ENCODE assay signal across 1 cellular context in the genomic region with DNA sequence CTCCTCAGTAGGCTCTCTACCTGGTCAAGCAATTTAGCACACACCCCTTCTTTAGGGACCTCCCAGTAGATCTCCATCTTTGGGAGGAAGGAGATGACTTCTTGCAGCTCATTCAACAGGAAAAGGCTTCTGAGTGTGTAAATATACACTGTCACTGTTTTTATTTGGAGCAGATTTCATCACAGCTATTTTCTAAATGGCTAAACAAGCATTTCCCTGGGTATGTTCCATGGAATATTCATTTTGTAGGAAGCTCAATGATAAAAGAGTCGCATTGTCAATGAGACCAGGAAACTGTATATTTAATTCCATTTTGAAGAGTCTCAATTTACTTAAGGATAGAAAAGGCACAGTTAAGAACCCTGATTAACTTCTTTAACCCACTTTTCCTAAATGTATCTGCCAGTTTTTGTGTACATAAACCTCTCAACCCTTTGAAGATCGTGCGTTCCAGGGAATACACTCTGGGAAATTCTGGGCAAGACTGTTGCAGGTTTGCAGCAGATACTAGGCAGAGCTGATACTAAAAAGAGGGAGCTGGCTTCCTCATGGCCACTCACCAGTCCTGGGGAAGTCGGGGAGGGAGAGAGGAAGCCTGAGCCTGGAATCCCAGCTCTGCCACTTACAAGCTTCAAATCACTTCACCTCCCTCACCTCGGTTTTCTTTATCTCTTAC.
TF ChIP-seq lines count a peak whose summit lies in the region.

No MANE protein-coding gene starts in this region.

TF ChIP-seq in A549, 52 proteins besides CTCF, POLR2A, EP300 and RAD21 (continued from another document):
- TF ChIP-seq, protein P1, sequence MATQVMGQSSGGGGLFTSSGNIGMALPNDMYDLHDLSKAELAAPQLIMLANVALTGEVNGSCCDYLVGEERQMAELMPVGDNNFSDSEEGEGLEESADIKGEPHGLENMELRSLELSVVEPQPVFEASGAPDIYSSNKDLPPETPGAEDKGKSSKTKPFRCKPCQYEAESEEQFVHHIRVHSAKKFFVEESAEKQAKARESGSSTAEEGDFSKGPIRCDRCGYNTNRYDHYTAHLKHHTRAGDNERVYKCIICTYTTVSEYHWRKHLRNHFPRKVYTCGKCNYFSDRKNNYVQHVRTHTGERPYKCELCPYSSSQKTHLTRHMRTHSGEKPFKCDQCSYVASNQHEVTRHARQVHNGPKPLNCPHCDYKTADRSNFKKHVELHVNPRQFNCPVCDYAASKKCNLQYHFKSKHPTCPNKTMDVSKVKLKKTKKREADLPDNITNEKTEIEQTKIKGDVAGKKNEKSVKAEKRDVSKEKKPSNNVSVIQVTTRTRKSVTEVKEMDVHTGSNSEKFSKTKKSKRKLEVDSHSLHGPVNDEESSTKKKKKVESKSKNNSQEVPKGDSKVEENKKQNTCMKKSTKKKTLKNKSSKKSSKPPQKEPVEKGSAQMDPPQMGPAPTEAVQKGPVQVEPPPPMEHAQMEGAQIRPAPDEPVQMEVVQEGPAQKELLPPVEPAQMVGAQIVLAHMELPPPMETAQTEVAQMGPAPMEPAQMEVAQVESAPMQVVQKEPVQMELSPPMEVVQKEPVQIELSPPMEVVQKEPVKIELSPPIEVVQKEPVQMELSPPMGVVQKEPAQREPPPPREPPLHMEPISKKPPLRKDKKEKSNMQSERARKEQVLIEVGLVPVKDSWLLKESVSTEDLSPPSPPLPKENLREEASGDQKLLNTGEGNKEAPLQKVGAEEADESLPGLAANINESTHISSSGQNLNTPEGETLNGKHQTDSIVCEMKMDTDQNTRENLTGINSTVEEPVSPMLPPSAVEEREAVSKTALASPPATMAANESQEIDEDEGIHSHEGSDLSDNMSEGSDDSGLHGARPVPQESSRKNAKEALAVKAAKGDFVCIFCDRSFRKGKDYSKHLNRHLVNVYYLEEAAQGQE (IDR thresholded peaks at IDR 0.05), result no peak
- TF ChIP-seq BHLHE40 (IDR thresholded peaks at IDR 0.05; ENCODE audit: low read depth, low read length), result no peak
- TF ChIP-seq HOXB5 (CRISPR knock-in tag; IDR thresholded peaks at IDR 0.05), result no peak
- TF ChIP-seq TFCP2L1 (CRISPR knock-in tag; IDR thresholded peaks at IDR 0.05), result no peak
- no peak for TF ChIP-seq CHD4 (IDR thresholded peaks at IDR 0.05; ENCODE audit: borderline replicate concordance)
- no peak for TF ChIP-seq CEBPB (IDR thresholded peaks at IDR 0.05)
- no peak for TF ChIP-seq NPAS2 (CRISPR knock-in tag; IDR thresholded peaks at IDR 0.05; ENCODE audit: borderline replicate concordance)
